Comparison of ENCODE assay signal across 1 cellular context in genomic region chr11:67401495-67402191, GRCh38.
A peak's percentile ranks its signal among the peaks of the same experiment; 100 is the strongest.
TF ChIP-seq lines count a peak whose summit lies in the region.

Gene PPP1CA, minus strand, starts transcription at chr11:67401858. Its CDS starts 76 bp downstream, at chr11:67401782.

TF ChIP-seq in HepG2, 621 proteins besides CTCF, POLR2A, EP300 and RAD21 (continued from another document and continues in another):
- TF ChIP-seq ZBTB33 (CRISPR knock-in tag; IDR thresholded peaks at IDR 0.05), result no peak; the same call in 1 of the 2 replicates
- no peak for TF ChIP-seq SIN3A (IDR thresholded peaks at IDR 0.05; ENCODE audit: borderline replicate concordance, low read depth, low read length)
- no peak for TF ChIP-seq SNAPC5 (CRISPR knock-in tag; IDR thresholded peaks at IDR 0.05; ENCODE audit: borderline replicate concordance)
- no peak for TF ChIP-seq IKZF1 (IDR thresholded peaks at IDR 0.05)
- no peak for TF ChIP-seq ZSCAN12 (CRISPR knock-in tag; IDR thresholded peaks at IDR 0.05)
- no peak for TF ChIP-seq BRF2 (CRISPR knock-in tag; IDR thresholded peaks at IDR 0.05)
- no peak for TF ChIP-seq PCBP1 (IDR thresholded peaks at IDR 0.05; ENCODE audit: borderline replicate concordance, low read depth, low read length)
- TF ChIP-seq NCOA2 (CRISPR knock-in tag; IDR thresholded peaks at IDR 0.05), result no peak
- no peak for TF ChIP-seq SRSF9 (IDR thresholded peaks at IDR 0.05; ENCODE audit: borderline replicate concordance, insufficient read depth, low read depth, low read length, poor library complexity, severe bottlenecking)
- no peak for TF ChIP-seq SATB2 (CRISPR knock-in tag; IDR thresholded peaks at IDR 0.05)
- no peak for TF ChIP-seq ZNF24 (IDR thresholded peaks at IDR 0.05)
- TF ChIP-seq ZNF598 (CRISPR knock-in tag; IDR thresholded peaks at IDR 0.05; ENCODE audit: borderline replicate concordance), result no peak
- no peak for TF ChIP-seq FOSL1 (CRISPR knock-in tag; IDR thresholded peaks at IDR 0.05; ENCODE audit: borderline replicate concordance)
- no peak for TF ChIP-seq ARID2 (CRISPR knock-in tag; IDR thresholded peaks at IDR 0.05; ENCODE audit: borderline replicate concordance)
- no peak for TF ChIP-seq ADNP (CRISPR knock-in tag; IDR thresholded peaks at IDR 0.05)
- TF ChIP-seq PATZ1 (CRISPR knock-in tag; IDR thresholded peaks at IDR 0.05), result peak; percentile 88
- 0 out of 2 replicates have a peak, but pooled peaks have one; percentile 8 for TF ChIP-seq EED (CRISPR knock-in tag; IDR thresholded peaks at IDR 0.05)
- TF ChIP-seq ATF5 (CRISPR knock-in tag; IDR thresholded peaks at IDR 0.05; ENCODE audit: low read depth), result no peak
- TF ChIP-seq SAP130 (CRISPR knock-in tag; IDR thresholded peaks at IDR 0.05; ENCODE audit: low read depth), result peak; percentile 68
- peak; percentile 54; the same call in 1 of the 2 replicates for TF ChIP-seq KDM5B (CRISPR knock-in tag; IDR thresholded peaks at IDR 0.05; ENCODE audit: borderline replicate concordance)
- no peak for TF ChIP-seq PAX8 (CRISPR knock-in tag; IDR thresholded peaks at IDR 0.05; ENCODE audit: borderline replicate concordance)
- TF ChIP-seq ZNF292 (CRISPR knock-in tag; IDR thresholded peaks at IDR 0.05; ENCODE audit: borderline replicate concordance, low read depth), result no peak
- TF ChIP-seq NR2F2 (IDR thresholded peaks at IDR 0.05; ENCODE audit: borderline replicate concordance, low read depth), result no peak
- no peak for TF ChIP-seq ZFP36 (IDR thresholded peaks at IDR 0.05; ENCODE audit: borderline replicate concordance, low read depth, low read length, partially characterized antibody)
- no peak for TF ChIP-seq ATF6 (CRISPR knock-in tag; conservative IDR thresholded peaks at IDR 0.05)
- no peak for TF ChIP-seq ZSCAN22 (CRISPR knock-in tag; IDR thresholded peaks at IDR 0.05)
- no peak for TF ChIP-seq AHDC1 (CRISPR knock-in tag; IDR thresholded peaks at IDR 0.05; ENCODE audit: borderline replicate concordance)
- peak; percentile 75; the same call in 1 of the 2 replicates for TF ChIP-seq ZNF563 (CRISPR knock-in tag; IDR thresholded peaks at IDR 0.05)
- TF ChIP-seq HNRNPK (IDR thresholded peaks at IDR 0.05; ENCODE audit: low read depth, low read length, poor library complexity, severe bottlenecking), result no peak
- no peak for TF ChIP-seq PHF5A (CRISPR knock-in tag; IDR thresholded peaks at IDR 0.05; ENCODE audit: low read depth, unreplicated experiment)
- no peak for TF ChIP-seq U2AF2 (IDR thresholded peaks at IDR 0.05; ENCODE audit: low read depth, low read length)
- peak; percentile 85 for TF ChIP-seq GABPB1 (CRISPR knock-in tag; IDR thresholded peaks at IDR 0.05)
- no peak for TF ChIP-seq TOPORS (CRISPR knock-in tag; IDR thresholded peaks at IDR 0.05)
- no peak for TF ChIP-seq RARA (CRISPR knock-in tag; IDR thresholded peaks at IDR 0.05)
- no peak for TF ChIP-seq ZNF343 (CRISPR knock-in tag; IDR thresholded peaks at IDR 0.05)
- no peak for TF ChIP-seq ZNF362 (CRISPR knock-in tag; IDR thresholded peaks at IDR 0.05; ENCODE audit: borderline replicate concordance)
- TF ChIP-seq PITX1 (CRISPR knock-in tag; IDR thresholded peaks at IDR 0.05), result no peak
- TF ChIP-seq ZNF557 (CRISPR knock-in tag; IDR thresholded peaks at IDR 0.05), result no peak
- TF ChIP-seq ZNF784 (CRISPR knock-in tag; IDR thresholded peaks at IDR 0.05; ENCODE audit: borderline replicate concordance), result no peak
- peak; percentile 34; the same call in 1 of the 2 replicates for TF ChIP-seq ZNF230 (CRISPR knock-in tag; IDR thresholded peaks at IDR 0.05)
- TF ChIP-seq ZNF749 (CRISPR knock-in tag; IDR thresholded peaks at IDR 0.05; ENCODE audit: borderline replicate concordance), result 0 out of 2 replicates have a peak, but pooled peaks have one; percentile 64
- TF ChIP-seq ZNF678 (CRISPR knock-in tag; IDR thresholded peaks at IDR 0.05), result no peak
- peak; percentile 81 for TF ChIP-seq SP4 (CRISPR knock-in tag; IDR thresholded peaks at IDR 0.05)
- no peak for TF ChIP-seq HNF4A (CRISPR knock-in tag; IDR thresholded peaks at IDR 0.05)
- TF ChIP-seq ZNF546 (CRISPR knock-in tag; conservative IDR thresholded peaks at IDR 0.05), result 0 out of 2 replicates have a peak, but pooled peaks have one; percentile 62
- TF ChIP-seq MAFF (IDR thresholded peaks at IDR 0.05; ENCODE audit: low read depth, low read length), result no peak
- TF ChIP-seq DNMT1 (CRISPR knock-in tag; IDR thresholded peaks at IDR 0.05), result no peak
- no peak; the same call in 1 of the 2 replicates for TF ChIP-seq CSRNP1 (CRISPR knock-in tag; IDR thresholded peaks at IDR 0.05)
